Comparison of ENCODE assay signal across 12 cellular contexts in the genomic region with DNA sequence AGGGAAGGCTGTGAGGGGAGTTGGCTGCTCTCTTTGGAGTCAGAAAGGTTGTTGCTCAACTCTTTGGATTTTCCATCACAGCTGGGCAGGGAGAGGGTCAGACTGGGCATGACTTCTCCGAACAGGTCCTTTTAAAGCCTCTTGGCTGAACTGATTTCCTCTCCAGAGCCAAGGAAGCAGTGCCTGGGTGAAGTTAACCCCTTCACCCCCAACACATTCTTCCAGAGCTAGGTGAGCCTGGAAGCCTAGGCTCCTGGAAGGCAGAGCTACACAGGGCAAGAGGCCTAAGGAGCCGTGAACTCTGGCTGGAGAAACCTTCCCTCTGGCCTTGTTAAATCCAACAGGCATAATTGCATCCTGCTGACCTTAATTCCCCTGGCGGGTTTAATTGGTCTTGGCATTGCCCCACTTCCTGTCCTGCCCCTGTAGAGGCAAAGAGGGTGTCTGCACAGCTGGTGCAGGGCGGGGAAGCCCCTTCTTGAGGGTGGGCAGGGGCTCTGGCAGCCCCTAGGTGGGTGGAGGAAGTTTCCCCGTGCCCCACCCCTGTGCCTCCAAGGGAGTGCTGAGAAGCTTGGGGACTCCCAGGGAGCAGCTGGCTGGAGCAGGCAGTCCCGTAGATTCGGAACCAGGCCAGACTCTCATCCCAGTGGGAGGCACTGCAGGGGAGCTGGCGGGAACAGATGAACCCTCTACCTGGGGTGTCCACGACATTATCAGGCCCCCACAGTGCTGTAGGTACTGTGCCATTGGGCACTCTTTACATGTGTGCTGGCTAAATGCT. TPM values are rescaled to one million over a fixed set of nuclear protein-coding genes. Genes with fewer than 3 reads are reported as not detected.
A peak's percentile ranks its signal among the peaks of the same experiment; 100 is the strongest.
DNase-seq lines count a peak whose midpoint lies in the region; ATAC-seq and TF ChIP-seq lines count a peak whose summit lies in the region.
"Had no signal": no experiment of that assay in that cellular context is flagged by ENCODE, and none has a peak within 500 bp of the region (broad histone marks: within the 10 kb centered on the region; RNA-seq: fewer than 3 reads in every experiment).

No MANE protein-coding gene starts in this region.

- H3K27ac ChIP-seq in osteoblast (ENCODE audit: low read depth, low read length), result no peak overlapping the region

- ATAC-seq in esophagus mucosa, result peak; percentile 9
- ATAC-seq in HG03342 (IDR thresholded peaks at IDR 0.05; ENCODE audit: unreplicated experiment), result no peak

- no peaks in the 10 kb centered on the region for H3K9me3 ChIP-seq in osteoblast (ENCODE audit: low read depth, low read length)

- no peak for TF ChIP-seq CTCF in osteoblast (IDR thresholded peaks at IDR 0.05; ENCODE audit: extremely low read depth, low read depth, low read length)

- H3K4me1 ChIP-seq in osteoblast (ENCODE audit: insufficient read depth, low read length), result peaks cover 29% of the 10 kb centered on the region

- H3K36me3 ChIP-seq in osteoblast (ENCODE audit: insufficient read depth, low read length), result peaks cover 7% of the 10 kb centered on the region

- H3K4me3 ChIP-seq in osteoblast (ENCODE audit: insufficient read depth, low read length), result no peak overlapping the region

- no peaks in the 10 kb centered on the region for H4K20me1 ChIP-seq in osteoblast (ENCODE audit: insufficient read depth, low read length)

- DNase-seq in NCI-H1436 (lab: John Stamatoyannopoulos, UW), result peak; percentile 11
- DNase-seq in NCI-H1436 treated with DMSO at 0.1 percent for 48 hours (lab: John Stamatoyannopoulos, UW), result no peak
- DNase-seq in M059J (ENCODE audit: low read depth), result peak; percentile 64
- peak; percentile 87 for DNase-seq in osteoblast (ENCODE audit: insufficient read length, low spot score, missing footprints)
- DNase-seq in stimulated activated CD4-positive, alpha-beta T cell treated with anti-CD3 and anti-CD28 coated beads, Interleukin-2, amount 100 ng/mL, for 24 hours, result no peak
- no peak for DNase-seq in NCI-H1048 (lab: John Stamatoyannopoulos, UW)
- DNase-seq: ACHN, NCI-H526 treated with DMSO at 0.1 percent for 48 hours, small intestine had no signal

- H3K79me2 ChIP-seq in osteoblast (ENCODE audit: insufficient read depth, low read length), result no peaks in the 10 kb centered on the region

- H3K4me2 ChIP-seq in osteoblast (ENCODE audit: insufficient read depth, low read length), result no peak overlapping the region

- H2AFZ ChIP-seq in osteoblast (ENCODE audit: low read length), result peak overlapping the region; percentile 16

- H3K27me3 ChIP-seq in osteoblast (ENCODE audit: insufficient read depth, low read length), result no peaks in the 10 kb centered on the region

RNA-seq across cellular contexts. Expression of gene MYLK2, which starts 3.6 kb away (rescaled TPM):
- total RNA-seq in M059J (2014; rRNA removed; shearing (Covaris generic)), result 0.15 and 0.44 TPM in 2 replicates
- total RNA-seq in esophagus mucosa (0.12 TPM), osteoblast (under 0.01 and 0.36 TPM in 2 replicates)
- total RNA-seq: bronchial epithelial cell had no signal

RNA-seq across cellular contexts. Expression of gene FOXS1, which starts 29.8 kb away (rescaled TPM):
- total RNA-seq in M059J (2014; rRNA removed; shearing (Covaris generic)), result 0.12 TPM in 1 of 2 replicates, not detected in the other
- total RNA-seq in esophagus mucosa (0.40 TPM), osteoblast (under 0.01 and 0.36 TPM in 2 replicates)
- total RNA-seq: bronchial epithelial cell had no signal

RNA-seq across cellular contexts. Expression of gene DUSP15, which starts 54.7 kb away (rescaled TPM):
- 0.91 and 3.2 TPM in 2 replicates for total RNA-seq in M059J (2014; rRNA removed; shearing (Covaris generic))
- total RNA-seq in esophagus mucosa, result 0.64 TPM
- 1.2 and 1.4 TPM in 2 replicates for total RNA-seq in osteoblast
- total RNA-seq: bronchial epithelial cell had no signal

RNA-seq across cellular contexts. Expression of gene TTLL9, which starts 54.8 kb away (rescaled TPM):
- not detected in 2 replicates for total RNA-seq in M059J (2014; rRNA removed; shearing (Covaris generic))
- 0.16 TPM for total RNA-seq in esophagus mucosa
- total RNA-seq in osteoblast, result 0.59 and 0.72 TPM in 2 replicates
- total RNA-seq: bronchial epithelial cell had no signal

Comparison
In these comparisons a context has a peak if more than half of its experiments do, and no peak if none do; other contexts are left out.
1. DNase-seq: peak in NCI-H1436 (single experiment), M059J (single experiment) and osteoblast (single experiment); none in NCI-H1436 treated with DMSO at 0.1 percent for 48 hours (single experiment), stimulated activated CD4-positive, alpha-beta T cell treated with anti-CD3 and anti-CD28 coated beads, Interleukin-2, amount 100 ng/mL, for 24 hours (0 of 2) and NCI-H1048 (single experiment).